Comparison of ENCODE assay signal across 21 cellular contexts in the genomic region with DNA sequence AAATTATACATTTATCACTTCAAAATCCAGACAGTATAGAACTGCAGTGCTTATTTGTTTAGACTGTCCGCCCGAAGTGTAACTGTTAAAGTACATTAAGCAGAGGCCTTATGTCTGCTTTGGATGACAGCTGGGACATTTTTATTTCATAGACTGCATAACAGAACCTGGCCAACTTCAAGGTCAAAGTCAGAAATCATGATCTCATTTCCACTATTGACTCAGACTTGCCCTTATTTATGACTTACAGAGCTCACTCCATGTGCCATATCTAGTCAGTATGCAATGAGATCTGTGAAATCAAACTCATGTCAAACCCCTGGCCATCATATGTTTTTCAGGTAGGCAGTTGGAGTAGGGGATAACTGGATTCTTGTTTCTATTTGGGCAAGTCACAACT.
"Had no signal": no experiment of that assay in that cellular context is flagged by ENCODE, and none has a peak within 500 bp of the region (broad histone marks: within the 10 kb centered on the region; RNA-seq: fewer than 3 reads in every experiment).

No MANE protein-coding gene starts in this region.

- FAIRE-seq: astrocyte, bronchial epithelial cell had no signal

- H3K27me3 ChIP-seq: adrenal gland, neural progenitor cell, right lobe of liver, testis had no signal

- H3K36me3 ChIP-seq: adrenal gland, neural progenitor cell, right lobe of liver had no signal

- H3K4me3 ChIP-seq: adrenal gland, neural progenitor cell, psoas muscle, right lobe of liver, testis had no signal

- H3K27ac ChIP-seq: adrenal gland, neural progenitor cell, psoas muscle, right lobe of liver, testis had no signal

- H3K9me3 ChIP-seq: adrenal gland, psoas muscle, right lobe of liver, testis had no signal

- ATAC-seq: activated CD4-positive, CD25-positive, alpha-beta regulatory T cell treated with anti-CD3 and anti-CD28 coated beads, Interleukin-2, amount 50 U/mL, for 24 hours; effector memory CD8-positive, alpha-beta T cell; left lobe of liver; psoas muscle; stimulated activated memory B cell treated with anti-CD40 and anti-IgM and Interleukin-4, amounts not matched to agents 10 μg/mL and 1 μg/mL and 100 μg/mL, for 72 hours had no signal

- DNase-seq: activated CD4-positive, alpha-beta T cell treated with anti-CD3 and anti-CD28 coated beads, Interleukin-2, amount 10 ng/mL, durations not matched to agents 7 days and 5 days; activated CD8-positive, alpha-beta memory T cell treated with anti-CD3 and anti-CD28 coated beads, Interleukin-2, amount 50 U/mL, for 48 hours; activated gamma-delta T cell; activated T-cell treated with anti-CD3 and anti-CD28 coated beads, Interleukin-2, amount 50 U/mL, for 48 hours; effector memory CD8-positive, alpha-beta T cell; foreskin fibroblast; hippocampal formation; islet precursor cell; naive B cell; psoas muscle; right lobe of liver; stimulated activated CD4-positive, alpha-beta T cell treated with anti-CD3 and anti-CD28 coated beads, Interleukin-4, amount 100 ng/mL, for 24 hours; T1000 had no signal

- H3K4me1 ChIP-seq: adrenal gland, psoas muscle, right lobe of liver had no signal
